Comparison of ENCODE assay signal across 17 cellular contexts in the genomic region with DNA sequence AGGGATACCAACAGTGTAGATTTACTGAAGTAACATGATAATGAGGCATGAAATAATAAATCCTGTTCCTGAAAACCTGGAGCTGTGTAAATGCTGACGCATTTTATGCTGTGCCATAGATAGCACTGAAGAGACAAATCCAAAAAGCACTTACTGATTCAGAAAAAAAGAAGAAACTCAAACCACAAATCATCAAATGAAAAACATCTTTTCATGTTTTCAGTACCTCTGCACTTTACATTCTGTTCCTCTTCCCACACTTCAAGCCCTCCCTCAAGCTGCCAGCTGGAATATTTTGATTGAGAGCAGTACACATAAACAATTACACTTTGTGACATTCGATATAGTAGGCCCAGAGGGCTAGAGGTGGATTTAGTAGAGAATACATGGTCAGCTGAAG.
DNase-seq lines count a peak whose midpoint lies in the region; ATAC-seq and TF ChIP-seq lines count a peak whose summit lies in the region.
"Had no signal": no experiment of that assay in that cellular context is flagged by ENCODE, and none has a peak within 500 bp of the region (broad histone marks: within the 10 kb centered on the region; RNA-seq: fewer than 3 reads in every experiment).

No MANE protein-coding gene starts in this region.

- peak overlapping the region; percentile 45; the same call in 1 of the 2 replicates for H2BK120ac ChIP-seq in IMR-90 (ENCODE audit: low read depth, low read length)

- no peak overlapping the region; the same call in 1 of the 2 replicates for H3K4ac ChIP-seq in IMR-90 (ENCODE audit: low read depth, low read length)

- dilution Hi-C loops in IMR-90 (cut with HindIII; ENCODE audit: low sequenced_read_pairs, unreplicated experiment): no loop called here

- no CpG with 5 or more reads among the region's 2 CpGs for WGBS in IMR-90 (ENCODE audit: extremely low coverage in 2 of 2, insufficient read length in 1 of 2), 2 experiments

- in situ Hi-C loops in IMR-90 (cut with MboI; ENCODE audit: low sequenced_read_pairs): loop anchor here (25.0 kb wide), 1 partner anchor 1169 kb away; no protein-coding TSS in a partner anchor

- no peak overlapping the region for H3K56ac ChIP-seq in IMR-90 (ENCODE audit: extremely low read depth, insufficient read depth, low read length)

- H2AK9ac ChIP-seq in IMR-90 (replicated peaks; ENCODE audit: low read depth, low read length, poor library complexity): no peak overlapping the region

- H4K20me1 ChIP-seq in IMR-90 (ENCODE audit: insufficient read depth, low read length): no peaks in the 10 kb centered on the region

- no peak overlapping the region for H3K23ac ChIP-seq in IMR-90 (ENCODE audit: low read depth, low read length)

- peak overlapping the region; percentile 1; the same call in 1 of the 2 replicates for H3K18ac ChIP-seq in IMR-90 (ENCODE audit: low read depth, low read length)

- peak; percentile 27 for DNase-seq in AG10803 (ENCODE audit: low read depth)
- peak; percentile 28 for DNase-seq in IMR-90
- peak; percentile 15 for DNase-seq in RPMI7951 (ENCODE audit: low read depth)
- peak; percentile 43 for DNase-seq in fibroblast of villous mesenchyme (ENCODE audit: low read depth)
- DNase-seq in foreskin keratinocyte: no peak
- DNase-seq in H4 (ENCODE audit: low spot score): no peak
- no peak for DNase-seq in OCI-M2 (lab: John Stamatoyannopoulos, UW; ENCODE audit: unreplicated experiment)
- DNase-seq: activated CD8-positive, alpha-beta memory T cell treated with anti-CD3 and anti-CD28 coated beads, Interleukin-2, amount 50 U/mL, for 4 hours; COR-L47; effector CD8-positive, alpha-beta T cell; left ventricle myocardium superior; NCI-H1436 treated with DMSO at 0.1 percent for 48 hours; SHP77 treated with DMSO at 0.1 percent for 48 hours; stimulated activated naive CD8-positive, alpha-beta T cell treated with anti-CD3 and anti-CD28 coated beads, Interleukin-15, amount 100 ng/mL, for 72 hours had no signal

- H2BK20ac ChIP-seq in IMR-90 (ENCODE audit: low read depth, low read length): peak overlapping the region; percentile 35; the same call in 1 of the 2 replicates

- H3K9me3 ChIP-seq in IMR-90 (ENCODE audit: control insufficient read depth, insufficient read depth, low read length): no peaks in the 10 kb centered on the region
- H3K9me3 ChIP-seq: vagina had no signal

- peaks cover 6 to 12% of the 10 kb centered on the region in 2 experiments; a peak in 3 of 4 replicates for H3K79me1 ChIP-seq in IMR-90 (ENCODE audit: low read depth in 1 of 2, low read length in 2 of 2)

- H3K4me3 ChIP-seq in AG10803 (ENCODE audit: low read length): no peak overlapping the region
- H3K4me3 ChIP-seq in IMR-90 (ENCODE audit: insufficient read depth, low read depth, low read length): no peak overlapping the region
- no peak overlapping the region for H3K4me3 ChIP-seq in fibroblast of villous mesenchyme (ENCODE audit: low read depth, low read length)
- H3K4me3 ChIP-seq: vagina had no signal

- H4K5ac ChIP-seq in IMR-90 (ENCODE audit: low read depth, low read length): peak overlapping the region; percentile 9; the same call in 1 of the 2 replicates

- H3K4me2 ChIP-seq in IMR-90 (ENCODE audit: low read depth, low read length): no peak overlapping the region

- no peak overlapping the region for H2AK5ac ChIP-seq in IMR-90 (ENCODE audit: low read depth, low read length)

- ATAC-seq in IMR-90 (ENCODE audit: low read depth) (no peak; the same call in 1 of the 2 replicates), foreskin keratinocyte (no peak), GM19324 (IDR thresholded peaks at IDR 0.05; ENCODE audit: low FRiP score, unreplicated experiment) (no peak)
- ATAC-seq: activated CD4-positive, CD25-positive, alpha-beta regulatory T cell treated with anti-CD3 and anti-CD28 coated beads, Interleukin-2, amount 50 U/mL, for 24 hours; left ventricle myocardium superior; stimulated activated naive CD8-positive, alpha-beta T cell treated with anti-CD3 and anti-CD28 coated beads, Interleukin-15, amount 100 ng/mL, for 72 hours had no signal

- H3K9ac ChIP-seq in IMR-90 (ENCODE audit: low read depth, low read length): no peak overlapping the region

- H2BK15ac ChIP-seq in IMR-90 (ENCODE audit: low read depth, low read length): peak overlapping the region; percentile 33; the same call in 1 of the 3 replicates

- H3K27me3 ChIP-seq in IMR-90 (ENCODE audit: control insufficient read depth, insufficient read depth, low read length) (no peaks in the 10 kb centered on the region), foreskin keratinocyte (no peaks in the 10 kb centered on the region)
- H3K27me3 ChIP-seq: vagina had no signal

- TF ChIP-seq POLR2A in IMR-90 (IDR thresholded peaks at IDR 0.05; ENCODE audit: low read depth, low read length): no peak

- H4K8ac ChIP-seq in IMR-90 (ENCODE audit: low read depth in 2 of 2, low read length in 2 of 2): peak overlapping the region; percentile 16 to 22; a peak in 1 of 4 replicates

- peak overlapping the region; percentile 5; the same call in 1 of the 2 replicates for H4K91ac ChIP-seq in IMR-90 (ENCODE audit: insufficient read depth, low read depth, low read length)

- peak overlapping the region; percentile 34; the same call in 1 of the 2 replicates for H3K14ac ChIP-seq in IMR-90 (replicated peaks; ENCODE audit: low read depth, low read length)

- no peak for TF ChIP-seq CTCF in AG10803 (conservative IDR thresholded peaks at IDR 0.05; ENCODE audit: low read length)
- no peak for TF ChIP-seq CTCF in IMR-90 (conservative IDR thresholded peaks at IDR 0.05; ENCODE audit: low read depth, low read length)
- TF ChIP-seq CTCF in fibroblast of villous mesenchyme (IDR thresholded peaks at IDR 0.05; ENCODE audit: insufficient read depth, low read depth, low read length): no peak
- no peak for TF ChIP-seq CTCF in foreskin keratinocyte (conservative IDR thresholded peaks at IDR 0.05)

- no TSS peak for BruUV-seq in IMR-90 (replicated peaks; lab: Mats Ljungman, UMichigan)

- no peaks in the 10 kb centered on the region; the same call in 1 of the 2 replicates for H3K9me1 ChIP-seq in IMR-90 (ENCODE audit: insufficient read depth, low read length)

- POLR2A ChIA-PET in IMR-90 (lab: Charles Lee; ENCODE audit: unreplicated experiment): no interaction called here

- H3K27ac ChIP-seq in IMR-90 (ENCODE audit: insufficient read depth, low read length) (no peak overlapping the region), foreskin keratinocyte (no peak overlapping the region)
- H3K27ac ChIP-seq: vagina had no signal

- H3K4me1 ChIP-seq in IMR-90 (ENCODE audit: control insufficient read depth, insufficient read depth, low read length): peaks cover 6% of the 10 kb centered on the region; the same call in 1 of the 2 replicates
- H3K4me1 ChIP-seq in foreskin keratinocyte: no peaks in the 10 kb centered on the region
- H3K4me1 ChIP-seq: vagina had no signal

- CTCF ChIA-PET in IMR-90 (lab: Yijun Ruan, JAX): interaction anchor here (1.1 kb wide), 2 partner anchors 12 to 22 kb away, joined by 3 read pairs; no protein-coding TSS in a partner anchor

- no peaks in the 10 kb centered on the region; the same call in 1 of the 2 replicates for H3K36me3 ChIP-seq in IMR-90 (ENCODE audit: control insufficient read depth, insufficient read depth, low read length)
- H3K36me3 ChIP-seq: vagina had no signal

- H2BK5ac ChIP-seq in IMR-90 (ENCODE audit: low read depth, low read length, poor library complexity, severe bottlenecking): peak overlapping the region; percentile 27

- intact Hi-C loops in IMR-90 (cut with micrococcal nuclease): no loop called here

- TF ChIP-seq RAD21 in IMR-90 (IDR thresholded peaks at IDR 0.05; ENCODE audit: low read length): no peak

- H2AFZ ChIP-seq in IMR-90 (replicated peaks; ENCODE audit: low read length, poor library complexity): no peak overlapping the region

TF ChIP-seq in IMR-90, 13 proteins besides CTCF, POLR2A, EP300 and RAD21:
- TF ChIP-seq SMC3 (IDR thresholded peaks at IDR 0.05; ENCODE audit: low read depth, low read length) (no peak), BHLHE40 (IDR thresholded peaks at IDR 0.05; ENCODE audit: low read depth, low read length) (no peak), RCOR1 (IDR thresholded peaks at IDR 0.05; ENCODE audit: insufficient replicate concordance, low read length) (no peak), MAZ (IDR thresholded peaks at IDR 0.05; ENCODE audit: borderline replicate concordance, low read depth, low read length) (no peak), NFE2L2 (IDR thresholded peaks at IDR 0.05; ENCODE audit: low read depth, low read length) (no peak), MAFK (IDR thresholded peaks at IDR 0.05; ENCODE audit: low read depth, low read length) (no peak), MXI1 (IDR thresholded peaks at IDR 0.05; ENCODE audit: borderline replicate concordance, low read depth, low read length) (no peak), CEBPB (IDR thresholded peaks at IDR 0.05; ENCODE audit: low read depth, low read length) (no peak), FOS (IDR thresholded peaks at IDR 0.05; ENCODE audit: low read depth, low read length) (no peak), RFX5 (IDR thresholded peaks at IDR 0.05; ENCODE audit: low read depth, low read length) (no peak), CHD1 (IDR thresholded peaks at IDR 0.05; ENCODE audit: low read depth, low read length) (no peak)
- TF ChIP-seq, protein P1, sequence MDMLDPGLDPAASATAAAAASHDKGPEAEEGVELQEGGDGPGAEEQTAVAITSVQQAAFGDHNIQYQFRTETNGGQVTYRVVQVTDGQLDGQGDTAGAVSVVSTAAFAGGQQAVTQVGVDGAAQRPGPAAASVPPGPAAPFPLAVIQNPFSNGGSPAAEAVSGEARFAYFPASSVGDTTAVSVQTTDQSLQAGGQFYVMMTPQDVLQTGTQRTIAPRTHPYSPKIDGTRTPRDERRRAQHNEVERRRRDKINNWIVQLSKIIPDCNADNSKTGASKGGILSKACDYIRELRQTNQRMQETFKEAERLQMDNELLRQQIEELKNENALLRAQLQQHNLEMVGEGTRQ (IDR thresholded peaks at IDR 0.05; ENCODE audit: low read depth, low read length): no peak
- TF ChIP-seq, protein P2, sequence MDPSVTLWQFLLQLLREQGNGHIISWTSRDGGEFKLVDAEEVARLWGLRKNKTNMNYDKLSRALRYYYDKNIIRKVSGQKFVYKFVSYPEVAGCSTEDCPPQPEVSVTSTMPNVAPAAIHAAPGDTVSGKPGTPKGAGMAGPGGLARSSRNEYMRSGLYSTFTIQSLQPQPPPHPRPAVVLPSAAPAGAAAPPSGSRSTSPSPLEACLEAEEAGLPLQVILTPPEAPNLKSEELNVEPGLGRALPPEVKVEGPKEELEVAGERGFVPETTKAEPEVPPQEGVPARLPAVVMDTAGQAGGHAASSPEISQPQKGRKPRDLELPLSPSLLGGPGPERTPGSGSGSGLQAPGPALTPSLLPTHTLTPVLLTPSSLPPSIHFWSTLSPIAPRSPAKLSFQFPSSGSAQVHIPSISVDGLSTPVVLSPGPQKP (IDR thresholded peaks at IDR 0.05; ENCODE audit: borderline replicate concordance, low read depth, low read length): no peak

Comparison
In these comparisons a context has a peak if more than half of its experiments do, and no peak if none do; other contexts are left out.
1. DNase-seq: peak in AG10803 (single experiment), IMR-90 (single experiment), RPMI7951 (single experiment) and fibroblast of villous mesenchyme (single experiment); none in foreskin keratinocyte (0 of 2), H4 (single experiment) and OCI-M2 (single experiment).